In the genomic region with DNA sequence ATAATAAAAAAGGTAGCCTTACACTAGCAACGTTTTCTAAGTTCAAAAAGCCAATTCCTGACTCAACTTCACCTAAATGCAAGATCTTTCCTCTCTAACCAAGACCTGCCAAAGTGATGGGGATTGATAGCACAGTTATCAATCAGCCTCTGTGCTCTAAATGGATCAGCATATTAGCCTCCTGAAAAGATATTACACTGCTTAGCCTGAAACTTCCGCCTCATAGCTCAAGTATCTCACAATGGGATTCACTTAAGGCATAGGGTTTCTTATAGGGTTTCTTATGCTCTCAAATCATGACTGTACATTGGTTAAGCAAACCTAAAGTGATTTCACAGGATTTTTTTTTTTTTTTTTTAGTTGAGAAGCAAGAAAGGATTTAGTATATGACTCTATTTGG, we compare ENCODE assay signal across 8 cellular contexts. TPM values are rescaled to one million over a fixed set of nuclear protein-coding genes. Genes with fewer than 3 reads are reported as not detected.
DNase-seq lines count a peak whose midpoint lies in the region; ATAC-seq and TF ChIP-seq lines count a peak whose summit lies in the region.

No MANE protein-coding gene starts in this region.

- H3K27me3 ChIP-seq in right atrium auricular region (no peaks in the 10 kb centered on the region), thyroid gland (no peaks in the 10 kb centered on the region)

- intact Hi-C loops in left cardiac atrium (cut with DNase I) (no loop called here), activated B cell treated with CpG ODN at 0.5 μM for 24 hours (cut with micrococcal nuclease) (loop anchor here (1.0 to 10.0 kb wide), 6 partner anchors 16 to 844 kb away; a partner anchor contains a TSS), thyroid gland (cut with DNase I) (no loop called here)

- H3K27me3 Mint-ChIP-seq in activated B cell treated with CpG ODN at 0.5 μM for 24 hours (no peaks in the 10 kb centered on the region), memory B cell (no peaks in the 10 kb centered on the region)

- 64 to 72% methylated on average over 2 of the region's 2 CpGs for WGBS in thyroid gland, 2 donors

- H3K4me3 Mint-ChIP-seq in activated B cell treated with CpG ODN at 0.5 μM for 24 hours: peak overlapping the region; percentile 96
- H3K4me3 Mint-ChIP-seq in memory B cell: peak overlapping the region; percentile 99

- peak overlapping the region; percentile 91 for H3K27ac Mint-ChIP-seq in activated B cell treated with CpG ODN at 0.5 μM for 24 hours
- peak overlapping the region; percentile 95 for H3K27ac Mint-ChIP-seq in memory B cell

- no peak for ATAC-seq in left cardiac atrium
- no peak for ATAC-seq in activated B cell treated with CpG ODN at 0.5 μM for 24 hours (ENCODE audit: low read depth)
- no peak for ATAC-seq in memory B cell (ENCODE audit: low read depth)
- ATAC-seq in GM21526 (IDR thresholded peaks at IDR 0.05; ENCODE audit: low FRiP score, unreplicated experiment): no peak

- H3K9me3 Mint-ChIP-seq in activated B cell treated with CpG ODN at 0.5 μM for 24 hours: no peaks in the 10 kb centered on the region
- H3K9me3 Mint-ChIP-seq in memory B cell: no peaks in the 10 kb centered on the region

- H3K4me1 Mint-ChIP-seq in activated B cell treated with CpG ODN at 0.5 μM for 24 hours (peaks cover 49% of the 10 kb centered on the region), memory B cell (peaks cover 25% of the 10 kb centered on the region)

- CTCF ChIA-PET in activated B cell treated with CpG ODN at 0.5 μM for 24 hours (lab: Charles Lee) (interaction anchor here (1.0 to 3.0 kb wide), 3 partner anchors 37 to 122 kb away, joined by 3 to 9 read pairs (median 3); no protein-coding TSS in a partner anchor), HEK293T (lab: Yijun Ruan, JAX) (interaction anchor here (0.6 kb wide), 1 partner anchor 28 kb away, joined by 4 read pairs; no protein-coding TSS in a partner anchor)

- DNase-seq in right atrium auricular region (ENCODE audit: low spot score) (no peak), left cardiac atrium (no peak), activated B cell treated with CpG ODN at 0.5 μM for 24 hours (no peak), memory B cell (ENCODE audit: low spot score in 2 of 2) (no peak), HEK293T (ENCODE audit: extremely low spot score) (no peak), thyroid gland (no peak), GF-D8 (lab: John Stamatoyannopoulos, UW) (no peak)

- peaks cover 0 to 16% of the 10 kb centered on the region in 2 donors for H3K4me1 ChIP-seq in right atrium auricular region
- H3K4me1 ChIP-seq in thyroid gland: no peaks in the 10 kb centered on the region

- H3K9me3 ChIP-seq in right atrium auricular region: no peaks in the 10 kb centered on the region
- H3K9me3 ChIP-seq in thyroid gland: no peaks in the 10 kb centered on the region

- POLR2A ChIA-PET in activated B cell treated with CpG ODN at 0.5 μM for 24 hours (lab: Charles Lee) (interaction anchor here (2.1 kb wide), 1 partner anchor 123 kb away, joined by 12 read pairs; a partner anchor contains a TSS), HEK293T (lab: Yijun Ruan, JAX) (no interaction called here)

- H3K36me3 ChIP-seq in right atrium auricular region: no peaks in the 10 kb centered on the region
- H3K36me3 ChIP-seq in thyroid gland: no peaks in the 10 kb centered on the region

- peaks cover 6% of the 10 kb centered on the region for H3K36me3 Mint-ChIP-seq in activated B cell treated with CpG ODN at 0.5 μM for 24 hours (ENCODE audit: low read depth)
- H3K36me3 Mint-ChIP-seq in memory B cell: no peaks in the 10 kb centered on the region

- no peak for TF ChIP-seq POLR2A in thyroid gland (IDR thresholded peaks at IDR 0.05)

- no peak for TF ChIP-seq CTCF in right atrium auricular region (IDR thresholded peaks at IDR 0.05)
- no peak for TF ChIP-seq CTCF in activated B cell treated with CpG ODN at 0.5 μM for 24 hours (IDR thresholded peaks at IDR 0.05)
- no peak for TF ChIP-seq CTCF in thyroid gland (IDR thresholded peaks at IDR 0.05)

- H3K4me3 ChIP-seq in right atrium auricular region (peak overlapping the region in 1 of 2 donors; percentile 59), thyroid gland (replicated peaks in 1 of 3) (no peak overlapping the region)

- H3K27ac ChIP-seq in right atrium auricular region (peak overlapping the region; percentile 66), thyroid gland (peak overlapping the region in 1 of 3 donors; percentile 73)

TF ChIP-seq in HEK293T, 16 proteins besides CTCF, POLR2A, EP300 and RAD21:
- TF ChIP-seq SP1 (IDR thresholded peaks at IDR 0.05) (no peak), ELF4 (IDR thresholded peaks at IDR 0.05) (no peak), CTBP1 (IDR thresholded peaks at IDR 0.05; ENCODE audit: borderline replicate concordance) (no peak), LEF1 (IDR thresholded peaks at IDR 0.05; ENCODE audit: borderline replicate concordance) (no peak), NFRKB (IDR thresholded peaks at IDR 0.05) (no peak), BHLHE40 (IDR thresholded peaks at IDR 0.05; ENCODE audit: borderline replicate concordance) (no peak), SUZ12 (IDR thresholded peaks at IDR 0.05) (no peak), L3MBTL2 (conservative IDR thresholded peaks at IDR 0.05) (no peak), ZNF384 (IDR thresholded peaks at IDR 0.05) (no peak), TARDBP (IDR thresholded peaks at IDR 0.05) (no peak), FOXM1 (IDR thresholded peaks at IDR 0.05; ENCODE audit: borderline replicate concordance) (no peak), FOXK2 (IDR thresholded peaks at IDR 0.05) (no peak), FOXA1 (IDR thresholded peaks at IDR 0.05) (no peak), ARNT (IDR thresholded peaks at IDR 0.05) (no peak), HDGF (IDR thresholded peaks at IDR 0.05; ENCODE audit: borderline replicate concordance) (no peak)
- TF ChIP-seq, protein P1, sequence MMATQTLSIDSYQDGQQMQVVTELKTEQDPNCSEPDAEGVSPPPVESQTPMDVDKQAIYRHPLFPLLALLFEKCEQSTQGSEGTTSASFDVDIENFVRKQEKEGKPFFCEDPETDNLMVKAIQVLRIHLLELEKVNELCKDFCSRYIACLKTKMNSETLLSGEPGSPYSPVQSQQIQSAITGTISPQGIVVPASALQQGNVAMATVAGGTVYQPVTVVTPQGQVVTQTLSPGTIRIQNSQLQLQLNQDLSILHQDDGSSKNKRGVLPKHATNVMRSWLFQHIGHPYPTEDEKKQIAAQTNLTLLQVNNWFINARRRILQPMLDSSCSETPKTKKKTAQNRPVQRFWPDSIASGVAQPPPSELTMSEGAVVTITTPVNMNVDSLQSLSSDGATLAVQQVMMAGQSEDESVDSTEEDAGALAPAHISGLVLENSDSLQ (IDR thresholded peaks at IDR 0.05): no peak

RNA-seq across cellular contexts. Expression of a gene that starts 0.4 kb away (rescaled TPM):
- total RNA-seq in right atrium auricular region (1 to 10 TPM; 3.1 to 4.2 TPM), left cardiac atrium (10 to 100 TPM in 1 of 2 donors, 1 to 10 TPM in 1; 7.9 to 17.0 TPM), activated B cell treated with CpG ODN at 0.5 μM for 24 hours (9.0 and 9.4 TPM in 2 replicates), thyroid gland (10 to 100 TPM in 3 of 4 donors, 1 to 10 TPM in 1; 7.8 to 19.6 (median 13.4) TPM)
